ENCODE assay signal across 24 cellular contexts in the genomic region with DNA sequence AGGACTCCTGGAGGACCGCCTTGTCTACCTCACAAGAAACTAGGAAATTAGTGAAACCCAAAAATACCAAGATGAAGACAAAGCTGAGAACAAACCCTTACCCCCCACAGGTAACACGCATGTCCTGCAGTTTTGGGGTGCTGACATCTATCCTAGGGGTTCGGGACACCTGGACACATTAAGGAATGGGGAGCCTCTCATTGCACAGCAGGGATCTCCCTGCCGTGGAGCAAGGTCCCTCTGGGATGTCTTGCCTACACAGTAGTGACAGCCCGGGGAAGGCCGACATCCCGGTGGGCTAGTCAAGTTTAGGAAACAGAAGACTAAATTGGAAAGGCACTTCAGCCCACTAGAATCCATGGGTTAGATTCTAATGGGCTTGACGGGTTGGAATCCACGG. TPM values are rescaled to one million over a fixed set of nuclear protein-coding genes. Genes with fewer than 3 reads are reported as not detected.
DNase-seq lines count a peak whose midpoint lies in the region; TF ChIP-seq lines count a peak whose summit lies in the region.
"Had no signal": no experiment of that assay in that cellular context is flagged by ENCODE, and none has a peak within 500 bp of the region (broad histone marks: within the 10 kb centered on the region; RNA-seq: fewer than 3 reads in every experiment).

No MANE protein-coding gene starts in this region.

- peak overlapping the region; percentile 14 for H3K4me3 Mint-ChIP-seq in neural crest cell
- H3K4me3 Mint-ChIP-seq: CD4-positive, alpha-beta T cell; H9; HFFc6 had no signal

- H3K27ac Mint-ChIP-seq in neural crest cell (ENCODE audit: unreplicated experiment): no peak overlapping the region
- H3K27ac Mint-ChIP-seq: CD14-positive monocyte; CD4-positive, alpha-beta T cell; CD8-positive, alpha-beta memory T cell; H9; HFFc6 had no signal

- DNase-seq in H7: peak; percentile 44
- no peak for DNase-seq in RWPE1 (ENCODE audit: low spot score)
- no peak for DNase-seq in neural crest cell (ENCODE audit: low read depth, low spot score)
- DNase-seq in posterior vena cava (ENCODE audit: low spot score): peak; percentile 70
- DNase-seq in cerebellum (ENCODE audit: low spot score): no peak
- no peak for DNase-seq in retina
- DNase-seq in LoVo (ENCODE audit: low spot score): no peak
- DNase-seq: 8988T; ACHN; AML-193; BE2C; CD4-positive, alpha-beta T cell; CD8-positive, alpha-beta memory T cell; DMS 273 treated with DMSO at 0.1 percent for 48 hours; DMS79; EL; GDM1; GM23248; H9; HFFc6 had no signal

- H3K36me3 ChIP-seq in H7 (replicated peaks; ENCODE audit: control insufficient read depth, insufficient read depth, low read length): no peaks in the 10 kb centered on the region
- H3K36me3 ChIP-seq: BE2C had no signal

- intact Hi-C loops in posterior vena cava (cut with DNase I): loop anchor here in 1 of 2 donors (2.0 kb wide), 1 partner anchor 75 kb away; no protein-coding TSS in a partner anchor

- no peaks in the 10 kb centered on the region for H3K9me3 Mint-ChIP-seq in neural crest cell
- H3K9me3 Mint-ChIP-seq: CD4-positive, alpha-beta T cell; CD8-positive, alpha-beta memory T cell; H9; HFFc6 had no signal

- peak overlapping the region; percentile 14; the same call in 1 of the 2 replicates for H3K27ac ChIP-seq in RWPE1
- H3K27ac ChIP-seq: A549; BLaER1 treated with 17β-estradiol and CSF1 and Interleukin-3, amounts not matched to agents 10 nM and 100 nM; GM23248 had no signal

- peaks cover 10% of the 10 kb centered on the region for H3K27me3 ChIP-seq in H7 (ENCODE audit: control insufficient read depth, insufficient read depth, low read length)

- peaks cover 34% of the 10 kb centered on the region for H3K27me3 Mint-ChIP-seq in neural crest cell (ENCODE audit: low read depth)

- H3K4me3 ChIP-seq in H7 (ENCODE audit: insufficient read depth, low read depth, low read length): no peak overlapping the region
- H3K4me3 ChIP-seq: A549; BLaER1 treated with 17β-estradiol and CSF1 and Interleukin-3, amounts not matched to agents 10 nM and 100 nM; GM12878; GM23248 had no signal

- H3K36me3 Mint-ChIP-seq in neural crest cell (ENCODE audit: low read depth): no peaks in the 10 kb centered on the region
- H3K36me3 Mint-ChIP-seq: CD8-positive, alpha-beta memory T cell had no signal

- CTCF ChIA-PET in RWPE1 (lab: Yijun Ruan, JAX): no interaction called here

- H3K4me1 Mint-ChIP-seq in neural crest cell: peaks cover 13% of the 10 kb centered on the region

- POLR2A ChIA-PET in RWPE1 (lab: Yijun Ruan, JAX; ENCODE audit: low non-redundant PET): no interaction called here

- no peak for TF ChIP-seq CTCF in RWPE1 (conservative IDR thresholded peaks at IDR 0.05; ENCODE audit: low read depth)
- no peak for TF ChIP-seq CTCF in neural crest cell (conservative IDR thresholded peaks at IDR 0.05)

RNA-seq across cellular contexts. Expression of a gene that starts 44.5 kb away (rescaled TPM):
- 0.07 and 0.11 TPM in 2 replicates for total RNA-seq in H7 (2014; rRNA removed; shearing (Covaris generic))
- total RNA-seq in neural crest cell (not detected in 2 replicates), posterior vena cava (not detected), cerebellum (not detected)
- total RNA-seq: CD4-positive, alpha-beta T cell; CD8-positive, alpha-beta memory T cell; GM23248; H9; HFFc6 had no signal

Comparison
In these comparisons a context has a peak if more than half of its experiments do, and no peak if none do; other contexts are left out.
1. DNase-seq: peak in H7 (single experiment) and posterior vena cava (single experiment); none in RWPE1 (single experiment), neural crest cell (single experiment), cerebellum (single experiment), retina (single experiment) and LoVo (single experiment).